In the genomic region with DNA sequence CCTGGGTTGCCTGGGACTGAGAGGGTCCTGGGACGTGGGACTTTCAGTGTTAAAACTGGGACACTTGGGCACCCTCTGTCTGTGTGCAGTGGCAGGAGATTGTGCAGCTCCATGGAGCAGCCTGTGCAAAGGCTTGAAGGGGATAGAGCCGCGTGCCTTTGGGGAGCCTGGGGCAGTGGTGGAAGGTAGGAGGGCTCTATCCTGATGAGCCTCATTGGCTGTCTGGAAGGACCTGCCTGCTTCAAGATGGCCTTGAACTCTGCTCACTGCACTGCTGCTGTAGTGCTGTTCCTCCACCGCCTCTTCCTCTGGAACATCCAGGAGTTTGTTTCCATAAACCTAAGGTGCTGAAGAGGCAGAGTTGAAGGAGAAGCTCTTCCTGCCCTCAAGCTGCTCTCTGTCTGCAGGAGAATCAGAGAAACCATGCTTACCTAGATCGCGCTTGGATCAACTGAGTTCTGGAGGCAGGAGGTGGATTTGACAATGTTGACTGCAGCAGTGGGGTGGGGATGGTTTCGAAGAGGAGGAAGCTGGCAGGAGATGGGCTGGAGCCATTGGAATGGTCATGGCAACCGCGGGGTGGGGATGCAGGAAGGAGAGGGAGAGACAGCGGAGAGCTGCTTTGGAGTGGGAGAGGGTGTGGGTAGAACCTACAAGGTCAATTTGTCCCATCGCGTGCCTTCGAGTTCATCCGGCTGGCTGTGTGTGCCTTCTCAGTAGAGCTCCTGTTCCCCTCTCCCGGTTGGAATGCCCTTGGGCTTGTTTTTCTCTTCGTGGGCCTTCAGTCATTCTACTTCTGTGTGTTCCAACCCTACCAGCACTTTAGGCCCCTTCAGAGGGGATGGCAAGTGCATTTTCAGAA, we compare ENCODE assay signal across 2 cellular contexts.
TF ChIP-seq lines count a peak whose summit lies in the region.

No MANE protein-coding gene starts in this region.

TF ChIP-seq in SK-N-SH, 30 proteins besides CTCF, POLR2A, EP300 and RAD21:
- TF ChIP-seq TCF12 (IDR thresholded peaks at IDR 0.05) (no peak), GABPA (IDR thresholded peaks at IDR 0.05; ENCODE audit: low read depth) (no peak), JUND (IDR thresholded peaks at IDR 0.05) (no peak)

TF ChIP-seq in SK-N-SH treated with all-trans-retinoic acid at 6 μM for 48 hours, 23 proteins besides CTCF, POLR2A, EP300 and RAD21:
- TF ChIP-seq, protein P1, sequence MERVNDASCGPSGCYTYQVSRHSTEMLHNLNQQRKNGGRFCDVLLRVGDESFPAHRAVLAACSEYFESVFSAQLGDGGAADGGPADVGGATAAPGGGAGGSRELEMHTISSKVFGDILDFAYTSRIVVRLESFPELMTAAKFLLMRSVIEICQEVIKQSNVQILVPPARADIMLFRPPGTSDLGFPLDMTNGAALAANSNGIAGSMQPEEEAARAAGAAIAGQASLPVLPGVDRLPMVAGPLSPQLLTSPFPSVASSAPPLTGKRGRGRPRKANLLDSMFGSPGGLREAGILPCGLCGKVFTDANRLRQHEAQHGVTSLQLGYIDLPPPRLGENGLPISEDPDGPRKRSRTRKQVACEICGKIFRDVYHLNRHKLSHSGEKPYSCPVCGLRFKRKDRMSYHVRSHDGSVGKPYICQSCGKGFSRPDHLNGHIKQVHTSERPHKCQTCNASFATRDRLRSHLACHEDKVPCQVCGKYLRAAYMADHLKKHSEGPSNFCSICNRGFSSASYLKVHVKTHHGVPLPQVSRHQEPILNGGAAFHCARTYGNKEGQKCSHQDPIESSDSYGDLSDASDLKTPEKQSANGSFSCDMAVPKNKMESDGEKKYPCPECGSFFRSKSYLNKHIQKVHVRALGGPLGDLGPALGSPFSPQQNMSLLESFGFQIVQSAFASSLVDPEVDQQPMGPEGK (CRISPR knock-in tag; IDR thresholded peaks at IDR 0.05; ENCODE audit: borderline replicate concordance), result no peak
- TF ChIP-seq ISL1 (CRISPR knock-in tag; IDR thresholded peaks at IDR 0.05), result no peak
- no peak for TF ChIP-seq ZFP3 (CRISPR knock-in tag; IDR thresholded peaks at IDR 0.05)
- no peak for TF ChIP-seq ARNTL (CRISPR knock-in tag; IDR thresholded peaks at IDR 0.05; ENCODE audit: borderline replicate concordance, low read depth)
- TF ChIP-seq SNAI2 (CRISPR knock-in tag; IDR thresholded peaks at IDR 0.05), result no peak
- no peak for TF ChIP-seq TOX (CRISPR knock-in tag; IDR thresholded peaks at IDR 0.05; ENCODE audit: borderline replicate concordance)
- no peak for TF ChIP-seq ZNF70 (CRISPR knock-in tag; IDR thresholded peaks at IDR 0.05)
